ENCODE assay signal across 1 cellular context in genomic region chr6:157531169-157531985, GRCh38.
TF ChIP-seq lines count a peak whose summit lies in the region.

No MANE protein-coding gene starts in this region.

TF ChIP-seq in HepG2, 621 proteins besides CTCF, POLR2A, EP300 and RAD21 (continued from another document and continues in another):
- TF ChIP-seq TFE3 (CRISPR knock-in tag; IDR thresholded peaks at IDR 0.05) (peak; percentile 74), ZNF777 (CRISPR knock-in tag; IDR thresholded peaks at IDR 0.05) (peak; percentile 64), PITX1 (CRISPR knock-in tag; IDR thresholded peaks at IDR 0.05) (peak; percentile 100), ZNF749 (CRISPR knock-in tag; IDR thresholded peaks at IDR 0.05; ENCODE audit: borderline replicate concordance) (peak; percentile 90), ZNF607 (CRISPR knock-in tag; IDR thresholded peaks at IDR 0.05; ENCODE audit: borderline replicate concordance) (peak; percentile 98), NR2C2 (CRISPR knock-in tag; IDR thresholded peaks at IDR 0.05; ENCODE audit: borderline replicate concordance) (peak; percentile 89), ZNF256 (CRISPR knock-in tag; conservative IDR thresholded peaks at IDR 0.05) (no peak; the same call in none of the 2 replicates), FOXA3 (CRISPR knock-in tag; IDR thresholded peaks at IDR 0.05) (peak; percentile 97), ZKSCAN1 (IDR thresholded peaks at IDR 0.05; ENCODE audit: low read length) (peak; percentile 42), ZZZ3 (CRISPR knock-in tag; IDR thresholded peaks at IDR 0.05; ENCODE audit: borderline replicate concordance) (peak; percentile 78), NFYC (CRISPR knock-in tag; IDR thresholded peaks at IDR 0.05) (peak; percentile 41; the same call in 1 of the 2 replicates), RBM39 (IDR thresholded peaks at IDR 0.05; ENCODE audit: low read depth, low read length, poor library complexity, severe bottlenecking) (peak; percentile 77), DBP (CRISPR knock-in tag; IDR thresholded peaks at IDR 0.05; ENCODE audit: not compliant biosample characterization) (no peak), NFE2L1 (CRISPR knock-in tag; IDR thresholded peaks at IDR 0.05; ENCODE audit: borderline replicate concordance) (peak; percentile 82; the same call in 1 of the 2 replicates), ZNF572 (CRISPR knock-in tag; IDR thresholded peaks at IDR 0.05) (peak; percentile 97), ZNF556 (CRISPR knock-in tag; IDR thresholded peaks at IDR 0.05; ENCODE audit: borderline replicate concordance) (peak; percentile 99), STAT6 (CRISPR knock-in tag; IDR thresholded peaks at IDR 0.05; ENCODE audit: borderline replicate concordance) (peak; percentile 96), ZNF33A (CRISPR knock-in tag; IDR thresholded peaks at IDR 0.05; ENCODE audit: borderline replicate concordance) (0 out of 2 replicates have a peak, but pooled peaks have one; percentile 77), NFAT5 (CRISPR knock-in tag; IDR thresholded peaks at IDR 0.05) (peak; percentile 78; the same call in 1 of the 2 replicates), ZNF235 (CRISPR knock-in tag; IDR thresholded peaks at IDR 0.05; ENCODE audit: borderline replicate concordance) (peak; percentile 62; the same call in 1 of the 2 replicates), FOSL2 (CRISPR knock-in tag; IDR thresholded peaks at IDR 0.05) (peak; percentile 96), ZNF280B (CRISPR knock-in tag; IDR thresholded peaks at IDR 0.05; ENCODE audit: borderline replicate concordance) (peak; percentile 59; the same call in 1 of the 2 replicates), ZNF766 (CRISPR knock-in tag; IDR thresholded peaks at IDR 0.05; ENCODE audit: borderline replicate concordance) (peak; percentile 47), ZNF382 (CRISPR knock-in tag; IDR thresholded peaks at IDR 0.05; ENCODE audit: borderline replicate concordance) (no peak), ZNF407 (CRISPR knock-in tag; IDR thresholded peaks at IDR 0.05; ENCODE audit: not compliant biosample characterization) (peak; percentile 96), ZNF672 (CRISPR knock-in tag; IDR thresholded peaks at IDR 0.05) (peak; percentile 91; the same call in 1 of the 2 replicates), RNF219 (CRISPR knock-in tag; IDR thresholded peaks at IDR 0.05) (peak; percentile 98; the same call in 1 of the 2 replicates), MTF2 (CRISPR knock-in tag; IDR thresholded peaks at IDR 0.05; ENCODE audit: borderline replicate concordance) (no peak), ZNF460 (CRISPR knock-in tag; IDR thresholded peaks at IDR 0.05; ENCODE audit: borderline replicate concordance) (peak; percentile 67; the same call in 1 of the 2 replicates), ETV5 (CRISPR knock-in tag; IDR thresholded peaks at IDR 0.05; ENCODE audit: borderline replicate concordance) (peak; percentile 100)
